In genomic region chr18:51339866-51340265, GRCh38 we compare ENCODE assay signal across 29 cellular contexts.
DNase-seq lines count a peak whose midpoint lies in the region; FAIRE-seq and TF ChIP-seq lines count a peak whose summit lies in the region.
"Had no signal": no experiment of that assay in that cellular context is flagged by ENCODE, and none has a peak within 500 bp of the region (broad histone marks: within the 10 kb centered on the region; RNA-seq: fewer than 3 reads in every experiment).

No MANE protein-coding gene starts in this region.

- peaks cover 0 to 3% of the 10 kb centered on the region in 2 donors for H3K4me1 ChIP-seq in small intestine (ENCODE audit: control insufficient read depth in 2 of 2, insufficient read depth in 1 of 2, low read depth in 1 of 2, low read length in 1 of 2)
- H3K4me1 ChIP-seq: sigmoid colon, stomach, tibial nerve had no signal

- H3K27ac ChIP-seq in small intestine (ENCODE audit: low read depth in 1 of 2, low read length in 1 of 2) = no peak overlapping the region
- H3K27ac ChIP-seq: sigmoid colon, stomach, tibial nerve had no signal

- no peaks in the 10 kb centered on the region for H3K9me3 ChIP-seq in small intestine (ENCODE audit: control insufficient read depth, low read depth)
- H3K9me3 ChIP-seq: MG63, sigmoid colon had no signal

- DNase-seq in NCI-H2171 treated with DMSO at 0.1 percent for 48 hours (lab: John Stamatoyannopoulos, UW) (peak; percentile 4), NCI-H2171 (lab: John Stamatoyannopoulos, UW) (no peak), SW480 (ENCODE audit: low spot score) (peak; percentile 21), fibroblast of pulmonary artery (ENCODE audit: low read depth) (peak; percentile 56), urothelium cell line (ENCODE audit: low spot score) (peak; percentile 39), EL (no peak), small intestine (no peak), NCI-H128 (lab: John Stamatoyannopoulos, UW; ENCODE audit: unreplicated experiment) (no peak)
- DNase-seq: 8988T; activated CD8-positive, alpha-beta T cell treated with anti-CD3 and anti-CD28 coated beads for 36 hours; activated effector memory CD4-positive, alpha-beta T cell treated with Interleukin-2 at 50 U/mL for 16 hours; activated naive CD8-positive, alpha-beta T cell treated with anti-CD3 and anti-CD28 coated beads for 36 hours; activated T-cell treated with anti-CD3 and anti-CD28 coated beads for 4 hours; AML-193; CD8-positive, alpha-beta T cell; DMS153; GF-D8; glutamatergic neuron; IMR-90; kidney glomerular epithelial cell; MG63; NCI-H524 treated with DMSO at 0.1 percent for 48 hours; SIG-M5; sigmoid colon; stomach; SW 1271 had no signal

- peaks cover 0 to 2% of the 10 kb centered on the region in 2 donors for H3K27me3 ChIP-seq in small intestine (ENCODE audit: control insufficient read depth in 2 of 2, insufficient read depth in 2 of 2, low read length in 2 of 2)
- H3K27me3 ChIP-seq: MG63, sigmoid colon, stomach, tibial nerve had no signal

- TF ChIP-seq CTCF in fibroblast of pulmonary artery (IDR thresholded peaks at IDR 0.05; ENCODE audit: low read length, missing control alignments) = no peak

- FAIRE-seq in urothelium cell line (lab: Jason Lieb, UNC) = no peak
- no peak for FAIRE-seq in small intestine (lab: Jason Lieb, UNC)
- FAIRE-seq: GM18507 had no signal

- H3K4me3 ChIP-seq in fibroblast of pulmonary artery (replicated peaks; ENCODE audit: low read depth, low read length) (no peak overlapping the region), small intestine (ENCODE audit: low read depth in 1 of 2, low read length in 2 of 2) (no peak overlapping the region)
- H3K4me3 ChIP-seq: lung, MG63, sigmoid colon, stomach, tibial nerve had no signal

- 48 to 70% (median 57%) methylated on average over 2 of the region's 2 CpGs for WGBS in small intestine, 3 donors

- no peaks in the 10 kb centered on the region for H3K36me3 ChIP-seq in small intestine (ENCODE audit: control insufficient read depth in 2 of 2, insufficient read depth in 2 of 2, low read length in 2 of 2)
- H3K36me3 ChIP-seq: MG63, sigmoid colon, stomach, tibial nerve had no signal

Comparison
In these comparisons a context has a peak if more than half of its experiments do, and no peak if none do; other contexts are left out.
1. DNase-seq: peak in NCI-H2171 treated with DMSO at 0.1 percent for 48 hours (single experiment), SW480 (single experiment), fibroblast of pulmonary artery (single experiment) and urothelium cell line (single experiment); none in NCI-H2171 (single experiment), EL (single experiment), small intestine (single experiment) and NCI-H128 (single experiment).